ENCODE assay signal across 1 cellular context in genomic region chr3:52408466-52408865, GRCh38.
TF ChIP-seq lines count a peak whose summit lies in the region.

No MANE protein-coding gene starts in this region.

TF ChIP-seq in IMR-90, 13 proteins besides CTCF, POLR2A, EP300 and RAD21 (continued from another document):
- no peak for TF ChIP-seq MAZ (IDR thresholded peaks at IDR 0.05; ENCODE audit: borderline replicate concordance, low read depth, low read length)
TF ChIP-seq in IMR-90: peak in this region for 0.
